8 cellular contexts compared by ENCODE assay signal in the genomic region with DNA sequence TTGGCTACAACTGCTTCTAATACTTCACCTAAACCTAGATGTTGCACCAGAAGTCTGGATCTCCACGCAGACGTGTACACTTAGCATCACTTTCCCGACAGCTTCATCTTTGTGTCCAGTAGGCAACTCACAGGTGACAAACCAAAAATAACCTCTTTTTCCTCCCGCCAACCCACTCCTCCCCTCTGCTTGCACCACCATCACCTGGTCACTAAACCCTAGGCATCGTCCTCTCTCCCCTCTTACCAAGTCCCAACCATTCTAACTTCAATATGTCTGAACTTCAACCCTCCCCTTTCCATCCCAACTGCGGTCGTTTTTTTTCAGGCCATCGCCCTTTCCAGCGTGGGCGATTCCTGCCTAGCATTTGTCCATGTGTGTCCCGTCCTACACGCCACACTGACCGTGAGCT. TPM values are rescaled to one million over a fixed set of nuclear protein-coding genes. Genes with fewer than 3 reads are reported as not detected.
A peak's percentile ranks its signal among the peaks of the same experiment; 100 is the strongest.
DNase-seq lines count a peak whose midpoint lies in the region; ATAC-seq and TF ChIP-seq lines count a peak whose summit lies in the region.

No MANE protein-coding gene starts in this region.

- no TSS peak for BruUV-seq in Panc1 (replicated peaks; lab: Mats Ljungman, UMichigan)

- intact Hi-C loops in Panc1 (cut with micrococcal nuclease; ENCODE audit: unreplicated experiment): no loop called here
- intact Hi-C loops in ovary (cut with DNase I): loop anchor here in 3 of 4 donors (2.0 to 10.0 kb wide), 4 partner anchors 59 to 121 kb away; a partner anchor contains a TSS

- H2AFZ ChIP-seq in DND-41 (ENCODE audit: low read depth, low read length): peak overlapping the region; percentile 83

- ATAC-seq in DND-41 (ENCODE audit: insufficient read depth, low read depth) (no peak), Panc1 (no peak), left lobe of liver (no peak), HG02870 (IDR thresholded peaks at IDR 0.05; ENCODE audit: unreplicated experiment) (no peak), HG02970 (IDR thresholded peaks at IDR 0.05; ENCODE audit: low FRiP score, unreplicated experiment) (no peak)

- no peaks in the 10 kb centered on the region for H3K9me3 Mint-ChIP-seq in endothelial cell (ENCODE audit: unreplicated experiment)

- WGBS in ovary, 3 donors: 63 to 69% (median 65%) methylated on average over 13 of the region's 13 CpGs

- H3K36me3 ChIP-seq in DND-41 (ENCODE audit: insufficient read depth, low read length): peaks cover 7% of the 10 kb centered on the region; the same call in 1 of the 2 replicates
- H3K36me3 ChIP-seq in Panc1 (ENCODE audit: control insufficient read depth, insufficient read depth, low read length): 0 out of 2 replicates have a peak, but pooled peaks cover 2% of the 10 kb centered on the region
- no peaks in the 10 kb centered on the region for H3K36me3 ChIP-seq in ovary

- H3K9me3 ChIP-seq in DND-41 (ENCODE audit: insufficient read depth, low read length, severe bottlenecking) (no peaks in the 10 kb centered on the region), Panc1 (ENCODE audit: control insufficient read depth, insufficient read depth, low read depth, low read length) (peaks cover 11% of the 10 kb centered on the region; the same call in 1 of the 2 replicates), ovary (peaks cover 0 to 2% of the 10 kb centered on the region in 2 donors)

- peak overlapping the region; percentile 96 for H3K27ac ChIP-seq in DND-41 (ENCODE audit: low read length)
- H3K27ac ChIP-seq in Panc1 (ENCODE audit: low read length): peak overlapping the region; percentile 99
- peak overlapping the region in 1 of 2 donors; percentile 97 for H3K27ac ChIP-seq in ovary

- in situ Hi-C loops in Panc1 (cut with HindIII; ENCODE audit: low pct_unique_long_range_greater_than_20kb, low sequenced_read_pairs): no loop called here

- H3K27me3 ChIP-seq in DND-41 (ENCODE audit: insufficient read depth, low read length, poor library complexity) (no peaks in the 10 kb centered on the region), Panc1 (ENCODE audit: control insufficient read depth, insufficient read depth, low read length) (no peaks in the 10 kb centered on the region), ovary (no peaks in the 10 kb centered on the region)

- H3K4me1 ChIP-seq in DND-41 (ENCODE audit: insufficient read depth, low read length) (peaks cover 31% of the 10 kb centered on the region), Panc1 (ENCODE audit: control insufficient read depth, insufficient read depth, low read length) (peaks cover 12% of the 10 kb centered on the region), ovary (ENCODE audit: insufficient read depth) (peaks cover 8% of the 10 kb centered on the region)

- H4K20me1 ChIP-seq in DND-41 (ENCODE audit: insufficient read depth, low read length): no peaks in the 10 kb centered on the region

- H3K79me2 ChIP-seq in DND-41 (ENCODE audit: insufficient read depth, low read length): peaks cover 43% of the 10 kb centered on the region

- peak overlapping the region; percentile 74 for H3K4me2 ChIP-seq in DND-41 (ENCODE audit: insufficient read depth, low read length)

- CTCF ChIA-PET in Panc1 (lab: Charles Lee): no interaction called here

- DNase-seq in DND-41 (no peak), Panc1 (ENCODE audit: low read depth, low spot score) (no peak), endothelial cell (ENCODE audit: low spot score) (no peak), ovary (peak in 1 of 5 donors; percentile 37), left lobe of liver (ENCODE audit: low spot score) (no peak), Ammon's horn (ENCODE audit: low spot score) (no peak)

- POLR2A ChIA-PET in Panc1 (lab: Charles Lee): interaction anchor here (0.7 kb wide), 1 partner anchor 126 kb away, joined by 4 read pairs; no protein-coding TSS in a partner anchor

- H3K36me3 Mint-ChIP-seq in endothelial cell (ENCODE audit: low read depth, unreplicated experiment): peaks cover 4% of the 10 kb centered on the region

- no peak for TF ChIP-seq CTCF in DND-41 (IDR thresholded peaks at IDR 0.05; ENCODE audit: borderline replicate concordance, extremely low read depth, low read length, poor library complexity, severe bottlenecking)
- TF ChIP-seq CTCF in Panc1 (IDR thresholded peaks at IDR 0.05): no peak
- TF ChIP-seq CTCF in endothelial cell (IDR thresholded peaks at IDR 0.05; ENCODE audit: unreplicated experiment): no peak
- no peak for TF ChIP-seq CTCF in ovary (IDR thresholded peaks at IDR 0.05)

- TF ChIP-seq EP300 in ovary (IDR thresholded peaks at IDR 0.05): no peak

- peak overlapping the region; percentile 78 for H3K9ac ChIP-seq in DND-41 (ENCODE audit: low read depth, low read length)

- H3K4me3 ChIP-seq in DND-41 (ENCODE audit: low read depth in 1 of 2, low read length in 2 of 2): peak overlapping the region in 1 of 2 experiments; percentile 75; a peak in 2 of 4 replicates
- peak overlapping the region; percentile 90 to 94 for H3K4me3 ChIP-seq in Panc1 (ENCODE audit: low read depth in 2 of 2, low read length in 2 of 2)
- H3K4me3 ChIP-seq in ovary: peak overlapping the region; percentile 89

- H3K4me3 Mint-ChIP-seq in endothelial cell (ENCODE audit: unreplicated experiment): peak overlapping the region; percentile 97

- H3K4me1 Mint-ChIP-seq in endothelial cell (ENCODE audit: unreplicated experiment): peaks cover 14% of the 10 kb centered on the region

- H3K27ac Mint-ChIP-seq in endothelial cell (ENCODE audit: unreplicated experiment): peak overlapping the region; percentile 98

- no peak for TF ChIP-seq POLR2A in ovary (IDR thresholded peaks at IDR 0.05)

- peaks cover 4% of the 10 kb centered on the region for H3K27me3 Mint-ChIP-seq in endothelial cell (ENCODE audit: unreplicated experiment)

RNA-seq across cellular contexts. Expression of a gene that starts 0.4 kb away (rescaled TPM):
- total RNA-seq in Panc1 (2021; ENCODE audit: unreplicated experiment): 129 TPM
- 94.9 TPM for polyA plus RNA-seq in Panc1 (2012; ENCODE audit: insufficient read length)
- 70.5 TPM for total RNA-seq in endothelial cell (ENCODE audit: unreplicated experiment)
- total RNA-seq in ovary: 100 to 1,000 TPM in 3 of 7 donors, 10 to 100 TPM in 4; 38.6 to 127 (median 94.2) TPM
- polyA plus RNA-seq in ovary: 100 to 1,000 TPM in 1 of 2 donors, 10 to 100 TPM in 1; 57.1 to 255 TPM
- total RNA-seq in left lobe of liver: 22.0 TPM
